In the genomic region with DNA sequence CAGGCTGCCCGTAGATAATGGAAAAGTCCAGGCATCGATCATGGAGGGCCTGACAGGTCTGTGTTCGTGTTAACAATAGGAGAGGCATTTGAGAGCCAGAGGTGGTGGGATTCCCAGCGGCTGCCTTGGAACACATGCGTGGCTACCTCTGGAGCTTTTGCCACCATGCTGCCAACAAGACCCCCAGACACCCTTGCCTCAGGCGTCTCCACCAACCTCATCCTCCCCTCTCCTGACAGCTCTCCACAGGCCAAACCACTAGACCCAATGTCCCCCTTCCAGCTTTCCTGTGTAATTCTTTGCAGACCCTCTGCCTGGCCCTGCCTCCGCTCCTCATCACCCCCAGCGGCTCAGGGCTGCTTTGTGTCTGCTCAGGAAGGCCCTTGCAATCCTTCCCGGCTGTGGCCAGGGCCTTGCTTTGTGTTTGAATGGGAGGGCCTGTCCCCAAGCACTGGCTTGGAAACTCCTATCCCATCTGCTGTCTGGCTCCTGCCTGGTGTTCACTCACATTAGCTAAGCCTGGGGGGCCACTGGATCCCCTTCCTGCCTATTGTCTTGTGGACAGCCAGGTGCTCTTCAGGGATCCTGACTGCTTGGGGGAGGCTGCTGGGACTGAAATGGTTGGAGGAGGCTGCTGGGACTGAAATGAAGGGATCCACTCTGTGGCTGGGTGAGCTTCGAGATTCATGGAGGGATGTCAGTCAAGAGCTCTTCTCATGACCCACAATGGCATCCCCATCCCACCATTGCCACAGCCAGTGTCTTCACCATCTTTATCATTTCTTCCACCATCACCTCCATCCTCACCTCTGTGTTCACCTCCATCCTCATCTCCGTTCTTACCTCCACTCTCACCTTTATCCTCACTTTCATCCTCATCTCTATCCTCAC, we compare ENCODE assay signal across 28 cellular contexts.
DNase-seq lines count a peak whose midpoint lies in the region; ATAC-seq, FAIRE-seq and TF ChIP-seq lines count a peak whose summit lies in the region.
"Had no signal": no experiment of that assay in that cellular context is flagged by ENCODE, and none has a peak within 500 bp of the region (broad histone marks: within the 10 kb centered on the region; RNA-seq: fewer than 3 reads in every experiment).

No MANE protein-coding gene starts in this region.

- TF ChIP-seq EP300 in H1 (IDR thresholded peaks at IDR 0.05; ENCODE audit: borderline replicate concordance in 1 of 2, low read depth in 2 of 2, low read length in 2 of 2): no peak

- no peak overlapping the region for H3K56ac ChIP-seq in H1 (replicated peaks; ENCODE audit: insufficient read length, low read depth, low read length)

- H2BK5ac ChIP-seq in H1 (ENCODE audit: low read depth, low read length): no peak overlapping the region

- no peak overlapping the region for H3K27ac ChIP-seq in H1 (ENCODE audit: low read depth, low read length)
- no peak overlapping the region for H3K27ac ChIP-seq in neural progenitor cell
- H3K27ac ChIP-seq in colonic mucosa: no peak overlapping the region
- H3K27ac ChIP-seq: body of pancreas, left ventricle myocardium inferior, prostate gland, SK-N-MC, thyroid gland had no signal

- no peak for ATAC-seq in activated CD8-positive, alpha-beta T cell treated with anti-CD3 and anti-CD28 coated beads, Interleukin-2, amount 10 ng/mL, durations not matched to agents 7 days and 5 days
- no peak for ATAC-seq in activated CD8-positive, alpha-beta T cell treated with anti-CD3 and anti-CD28 coated beads for 36 hours
- ATAC-seq: activated T-cell treated with anti-CD3 and anti-CD28 coated beads, Interleukin-2, amount 50 U/mL, for 72 hours; body of pancreas; mucosa of descending colon; stimulated activated naive CD8-positive, alpha-beta T cell treated with anti-CD3 and anti-CD28 coated beads, Interleukin-15, amount 100 ng/mL, for 72 hours; T-helper 17 cell had no signal

- POLR2A ChIA-PET in activated CD8-positive, alpha-beta T cell treated with anti-CD3 and anti-CD28 coated beads, Interleukin-2, amount 10 ng/mL, durations not matched to agents 7 days and 5 days (lab: Charles Lee): no interaction called here
- POLR2A ChIA-PET in activated CD8-positive, alpha-beta T cell treated with anti-CD3 and anti-CD28 coated beads for 36 hours (lab: Charles Lee): no interaction called here
- POLR2A ChIA-PET in H1 (lab: Charles Lee; ENCODE audit: partially characterized antibody): no interaction called here

- H2BK12ac ChIP-seq in H1 (ENCODE audit: low read depth, low read length): no peak overlapping the region

- intact Hi-C loops in activated CD8-positive, alpha-beta T cell treated with anti-CD3 and anti-CD28 coated beads for 36 hours (cut with micrococcal nuclease): no loop called here
- intact Hi-C loops in colonic mucosa (cut with DNase I): no loop called here

- no peak overlapping the region for H3K23ac ChIP-seq in H1 (ENCODE audit: insufficient read length)

- H3K79me1 ChIP-seq in H1 (ENCODE audit: low read depth, low read length): no peaks in the 10 kb centered on the region

- H3K27me3 ChIP-seq in H1 (replicated peaks in 1 of 4; ENCODE audit: control insufficient read depth in 3 of 4, extremely low read depth in 1 of 4, insufficient read depth in 3 of 4, low read length in 3 of 4) (no peaks in the 10 kb centered on the region), neural progenitor cell (no peaks in the 10 kb centered on the region), colonic mucosa (no peaks in the 10 kb centered on the region)
- H3K27me3 ChIP-seq: body of pancreas, thyroid gland had no signal

- no peak overlapping the region for H2BK20ac ChIP-seq in H1 (ENCODE audit: low read length)

- CTCF ChIA-PET in activated CD8-positive, alpha-beta T cell treated with anti-CD3 and anti-CD28 coated beads, Interleukin-2, amount 10 ng/mL, durations not matched to agents 7 days and 5 days (lab: Charles Lee): no interaction called here
- CTCF ChIA-PET in activated CD8-positive, alpha-beta T cell treated with anti-CD3 and anti-CD28 coated beads for 36 hours (lab: Charles Lee): no interaction called here
- CTCF ChIA-PET in H1 (lab: Charles Lee; ENCODE audit: partially characterized antibody): no interaction called here

- H4K91ac ChIP-seq in H1 (replicated peaks; ENCODE audit: insufficient read length, low read length): no peak overlapping the region

- FAIRE-seq in H1 (lab: Jason Lieb, UNC): no peak
- FAIRE-seq in HTR-8/SVneo (lab: Jason Lieb, UNC): no peak
- FAIRE-seq: GM19239 had no signal

- H3K27ac Mint-ChIP-seq in activated CD8-positive, alpha-beta T cell treated with anti-CD3 and anti-CD28 coated beads, Interleukin-2, amount 10 ng/mL, durations not matched to agents 7 days and 5 days: no peak overlapping the region
- no peak overlapping the region for H3K27ac Mint-ChIP-seq in activated CD8-positive, alpha-beta T cell treated with anti-CD3 and anti-CD28 coated beads for 36 hours
- H3K27ac Mint-ChIP-seq in neural progenitor cell: no peak overlapping the region
- H3K27ac Mint-ChIP-seq: activated T-cell treated with anti-CD3 and anti-CD28 coated beads, Interleukin-2, amount 50 U/mL, for 72 hours; B cell; T-helper 17 cell had no signal

- no peaks in the 10 kb centered on the region for H3K36me3 Mint-ChIP-seq in activated CD8-positive, alpha-beta T cell treated with anti-CD3 and anti-CD28 coated beads, Interleukin-2, amount 10 ng/mL, durations not matched to agents 7 days and 5 days (ENCODE audit: low read depth)
- peaks cover 3% of the 10 kb centered on the region for H3K36me3 Mint-ChIP-seq in activated CD8-positive, alpha-beta T cell treated with anti-CD3 and anti-CD28 coated beads for 36 hours (ENCODE audit: low read depth)
- peaks cover 2% of the 10 kb centered on the region for H3K36me3 Mint-ChIP-seq in neural progenitor cell

- H3K14ac ChIP-seq in H1 (ENCODE audit: insufficient read length): no peak overlapping the region

- no peak overlapping the region for H2BK120ac ChIP-seq in H1 (replicated peaks; ENCODE audit: low read depth, low read length)

- 86 to 100% methylated on average over 1 to 11 of the region's 11 CpGs for WGBS in H1 (ENCODE audit: extremely low coverage in 1 of 2, insufficient coverage in 1 of 2, insufficient read length in 1 of 2, insufficient replicate concordance in 2 of 2, low coverage in 1 of 2, low lambda C conversion rate in 2 of 2, missing lambda C conversion rate in 1 of 2), 2 experiments

- H3K4me2 ChIP-seq in H1 (ENCODE audit: insufficient read depth in 1 of 2, low read depth in 2 of 2, low read length in 2 of 2): no peak overlapping the region
- H3K4me2 ChIP-seq in neural progenitor cell: no peak overlapping the region

- H3K9me3 ChIP-seq in H1 (ENCODE audit: insufficient read depth in 2 of 2, low read depth in 1 of 2, low read length in 1 of 2): peaks cover 0 to 11% of the 10 kb centered on the region in 2 experiments; a peak in 3 of 4 replicates
- H3K9me3 ChIP-seq in neural progenitor cell (ENCODE audit: low read depth): peaks cover 11% of the 10 kb centered on the region
- no peaks in the 10 kb centered on the region for H3K9me3 ChIP-seq in colonic mucosa
- H3K9me3 ChIP-seq: body of pancreas, prostate gland, thyroid gland had no signal

- peaks cover 13% of the 10 kb centered on the region for H3K9me3 Mint-ChIP-seq in activated CD8-positive, alpha-beta T cell treated with anti-CD3 and anti-CD28 coated beads, Interleukin-2, amount 10 ng/mL, durations not matched to agents 7 days and 5 days (ENCODE audit: insufficient read depth)
- H3K9me3 Mint-ChIP-seq in activated CD8-positive, alpha-beta T cell treated with anti-CD3 and anti-CD28 coated beads for 36 hours: peaks cover 14% of the 10 kb centered on the region
- H3K9me3 Mint-ChIP-seq in neural progenitor cell: peaks cover 21% of the 10 kb centered on the region

- TF ChIP-seq CTCF in activated CD8-positive, alpha-beta T cell treated with anti-CD3 and anti-CD28 coated beads for 36 hours (IDR thresholded peaks at IDR 0.05): no peak
- TF ChIP-seq CTCF in H1 (IDR thresholded peaks at IDR 0.05; ENCODE audit: control extremely low read depth in 1 of 3, insufficient read depth in 1 of 3, low read depth in 1 of 3, low read length in 3 of 3) (no peak), neural progenitor cell (IDR thresholded peaks at IDR 0.05) (no peak), colonic mucosa (IDR thresholded peaks at IDR 0.05) (no peak)

- peaks cover 4% of the 10 kb centered on the region; the same call in 1 of the 2 replicates for H3K23me2 ChIP-seq in H1 (ENCODE audit: low read depth, low read length)

- no peaks in the 10 kb centered on the region for H3F3A ChIP-seq in neural progenitor cell (ENCODE audit: low read depth)

- H3K79me2 ChIP-seq in H1 (ENCODE audit: control insufficient read depth in 1 of 2, insufficient read depth in 2 of 2, low read length in 2 of 2): no peaks in the 10 kb centered on the region
- H3K79me2 ChIP-seq in neural progenitor cell (ENCODE audit: low read depth): no peaks in the 10 kb centered on the region

- no peak overlapping the region for H2BK15ac ChIP-seq in H1 (ENCODE audit: low read length)

- H3K27me3 Mint-ChIP-seq in activated CD8-positive, alpha-beta T cell treated with anti-CD3 and anti-CD28 coated beads, Interleukin-2, amount 10 ng/mL, durations not matched to agents 7 days and 5 days (ENCODE audit: low read depth): no peaks in the 10 kb centered on the region
- H3K27me3 Mint-ChIP-seq in activated CD8-positive, alpha-beta T cell treated with anti-CD3 and anti-CD28 coated beads for 36 hours: peaks cover 1% of the 10 kb centered on the region
- peaks cover 8% of the 10 kb centered on the region for H3K27me3 Mint-ChIP-seq in neural progenitor cell (ENCODE audit: insufficient read depth, low read depth)

- H4K8ac ChIP-seq in H1 (ENCODE audit: extremely low read depth, insufficient read depth, low read length): peak overlapping the region; percentile 28

- H3K4me3 ChIP-seq in H1 (ENCODE audit: extremely low read depth in 1 of 4, insufficient read depth in 2 of 4, low read depth in 3 of 4, low read length in 4 of 4): no peak overlapping the region
- no peak overlapping the region for H3K4me3 ChIP-seq in neural progenitor cell
- no peak overlapping the region for H3K4me3 ChIP-seq in colonic mucosa
- H3K4me3 ChIP-seq: body of pancreas, left ventricle myocardium inferior, mucosa of descending colon, prostate gland, SK-N-MC, thyroid gland had no signal

- H3K4ac ChIP-seq in H1 (replicated peaks; ENCODE audit: insufficient read length, low read depth, low read length): no peak overlapping the region

- H4K5ac ChIP-seq in H1 (ENCODE audit: insufficient read length, low read depth, low read length): no peak overlapping the region

- no peak for TF ChIP-seq POLR2A in H1 (IDR thresholded peaks at IDR 0.05; ENCODE audit: control extremely low read depth in 1 of 2, low read depth in 2 of 2, low read length in 2 of 2)

- H3K4me3 Mint-ChIP-seq in activated CD8-positive, alpha-beta T cell treated with anti-CD3 and anti-CD28 coated beads, Interleukin-2, amount 10 ng/mL, durations not matched to agents 7 days and 5 days: no peak overlapping the region
- H3K4me3 Mint-ChIP-seq in activated CD8-positive, alpha-beta T cell treated with anti-CD3 and anti-CD28 coated beads for 36 hours: no peak overlapping the region
- H3K4me3 Mint-ChIP-seq in neural progenitor cell: peak overlapping the region; percentile 67
- H3K4me3 Mint-ChIP-seq: activated T-cell treated with anti-CD3 and anti-CD28 coated beads, Interleukin-2, amount 50 U/mL, for 72 hours; B cell; stimulated activated naive CD8-positive, alpha-beta T cell treated with anti-CD3 and anti-CD28 coated beads, Interleukin-15, amount 100 ng/mL, for 72 hours; T-helper 17 cell had no signal

- peak; percentile 16 for DNase-seq in activated CD8-positive, alpha-beta T cell treated with anti-CD3 and anti-CD28 coated beads, Interleukin-2, amount 10 ng/mL, durations not matched to agents 7 days and 5 days
- DNase-seq in activated CD8-positive, alpha-beta T cell treated with anti-CD3 and anti-CD28 coated beads for 36 hours: no peak
- DNase-seq in H1 (ENCODE audit: low read depth in 1 of 2, low spot score in 2 of 2): peak in 1 of 2 experiments; percentile 44
- peak; percentile 12 for DNase-seq in neural progenitor cell (ENCODE audit: low spot score)
- peak; percentile 23 for DNase-seq in ureter (ENCODE audit: low spot score)
- DNase-seq in HTR-8/SVneo (ENCODE audit: insufficient read length, low spot score): no peak
- DNase-seq in medulla oblongata (ENCODE audit: extremely low spot score): no peak
- DNase-seq in colonic mucosa: no peak
- DNase-seq: activated CD4-positive, alpha-beta T cell treated with anti-CD3 and anti-CD28 coated beads for 4 hours; activated naive CD4-positive, alpha-beta T cell; activated T-cell treated with anti-CD3 and anti-CD28 coated beads, Interleukin-2, amount 50 U/mL, for 72 hours; DMS153; H7; left ventricle myocardium inferior; mucosa of descending colon; NCI-H1105 treated with DMSO at 0.1 percent for 48 hours; NCI-H2029; NCI-H2227 treated with DMSO at 0.1 percent for 48 hours; NCI-H526 treated with DMSO at 0.1 percent for 48 hours; stimulated activated CD4-positive, alpha-beta T cell treated with anti-CD3 and anti-CD28 coated beads, Interleukin-15, amount 100 ng/mL, for 24 hours; stimulated activated naive CD8-positive, alpha-beta T cell treated with anti-CD3 and anti-CD28 coated beads, Interleukin-15, amount 100 ng/mL, for 72 hours; T-helper 17 cell; thyroid gland had no signal

- no peaks in the 10 kb centered on the region for H3K36me3 ChIP-seq in H1 (ENCODE audit: control insufficient read depth in 2 of 4, insufficient read depth in 4 of 4, low read length in 3 of 4)
- H3K36me3 ChIP-seq in neural progenitor cell: no peaks in the 10 kb centered on the region
- H3K36me3 ChIP-seq in colonic mucosa: no peaks in the 10 kb centered on the region
- H3K36me3 ChIP-seq: left ventricle myocardium inferior, prostate gland, thyroid gland had no signal

- H3K4me1 ChIP-seq in H1 (replicated peaks in 1 of 4; ENCODE audit: control insufficient read depth in 3 of 4, insufficient read depth in 4 of 4, low read length in 3 of 4) (peaks cover 0 to 3% (median under 1%) of the 10 kb centered on the region in 4 experiments; a peak in 2 of 7 replicates), neural progenitor cell (no peaks in the 10 kb centered on the region), colonic mucosa (no peaks in the 10 kb centered on the region)
- H3K4me1 ChIP-seq: body of pancreas, left ventricle myocardium inferior, prostate gland, thyroid gland had no signal

- H2AFZ ChIP-seq in H1 (ENCODE audit: low read length) (peak overlapping the region; percentile 53; the same call in 1 of the 2 replicates), neural progenitor cell (replicated peaks) (no peak overlapping the region)

- peaks cover 9% of the 10 kb centered on the region for H3K4me1 Mint-ChIP-seq in activated CD8-positive, alpha-beta T cell treated with anti-CD3 and anti-CD28 coated beads, Interleukin-2, amount 10 ng/mL, durations not matched to agents 7 days and 5 days (ENCODE audit: low read depth)
- no peaks in the 10 kb centered on the region for H3K4me1 Mint-ChIP-seq in activated CD8-positive, alpha-beta T cell treated with anti-CD3 and anti-CD28 coated beads for 36 hours (ENCODE audit: low read depth)
- peaks cover 3% of the 10 kb centered on the region for H3K4me1 Mint-ChIP-seq in neural progenitor cell

- no peak overlapping the region for H3K9ac ChIP-seq in H1 (replicated peaks in 1 of 4; ENCODE audit: extremely low read depth in 1 of 4, low read depth in 3 of 4, low read length in 3 of 4)
- H3K9ac ChIP-seq in neural progenitor cell: no peak overlapping the region
- no peak overlapping the region for H3K9ac ChIP-seq in colonic mucosa (ENCODE audit: low read depth in 2 of 2, low read length in 2 of 2)

- H4K20me1 ChIP-seq in H1 (replicated peaks in 1 of 2; ENCODE audit: control insufficient read depth in 1 of 2, insufficient read depth in 2 of 2, low read length in 2 of 2): no peaks in the 10 kb centered on the region
- no peaks in the 10 kb centered on the region for H4K20me1 ChIP-seq in neural progenitor cell (ENCODE audit: low read depth)

- no peak overlapping the region for H3K18ac ChIP-seq in H1 (ENCODE audit: extremely low read depth, low read length)

- no peak overlapping the region for H2AK5ac ChIP-seq in H1 (ENCODE audit: low read depth, low read length)

- TF ChIP-seq RAD21 in H1 (IDR thresholded peaks at IDR 0.05 in 1 of 2, conservative IDR thresholded peaks at IDR 0.05 in 1 of 2; ENCODE audit: low read depth in 2 of 2, low read length in 2 of 2): no peak

Comparison
In these comparisons a context has a peak if more than half of its experiments do, and no peak if none do; other contexts are left out.
1. DNase-seq: peak in activated CD8-positive, alpha-beta T cell treated with anti-CD3 and anti-CD28 coated beads, Interleukin-2, amount 10 ng/mL, durations not matched to agents 7 days and 5 days (single experiment), neural progenitor cell (single experiment) and ureter (single experiment); none in activated CD8-positive, alpha-beta T cell treated with anti-CD3 and anti-CD28 coated beads for 36 hours (single experiment), HTR-8/SVneo (single experiment), medulla oblongata (single experiment) and colonic mucosa (single experiment).